8 cellular contexts compared by ENCODE assay signal in genomic region chr13:39777527-39778061, GRCh38.
DNase-seq lines count a peak whose midpoint lies in the region; TF ChIP-seq lines count a peak whose summit lies in the region.

No MANE protein-coding gene starts in this region.

- in situ Hi-C loops in KBM-7 (cut with MboI; ENCODE audit: low pct_unique_long_range_greater_than_20kb, low sequenced_read_pairs): no loop called here

- H3K27ac Mint-ChIP-seq in activated CD4-positive, alpha-beta T cell treated with anti-CD3 and anti-CD28 coated beads, Interleukin-2, amount 10 ng/mL, durations not matched to agents 24 days and 14 days: peak overlapping the region; percentile 92

- peak overlapping the region; percentile 47 for H3K4me3 Mint-ChIP-seq in activated CD4-positive, alpha-beta T cell treated with anti-CD3 and anti-CD28 coated beads, Interleukin-2, amount 10 ng/mL, durations not matched to agents 24 days and 14 days

- TF ChIP-seq CTCF in foreskin fibroblast (IDR thresholded peaks at IDR 0.05; ENCODE audit: low read depth, low read length): peak; percentile 33

- peaks cover 2% of the 10 kb centered on the region for H3K9me3 Mint-ChIP-seq in activated CD4-positive, alpha-beta T cell treated with anti-CD3 and anti-CD28 coated beads, Interleukin-2, amount 10 ng/mL, durations not matched to agents 24 days and 14 days

- DNase-seq in GM04504 (ENCODE audit: low read depth): peak; percentile 77
- peak; percentile 48 for DNase-seq in KBM-7
- peak; percentile 72 for DNase-seq in activated CD4-positive, alpha-beta T cell treated with anti-CD3 and anti-CD28 coated beads, Interleukin-2, amount 10 ng/mL, durations not matched to agents 24 days and 14 days
- DNase-seq in foreskin fibroblast: peak; percentile 93 to 94
- DNase-seq in stimulated activated CD8-positive, alpha-beta memory T cell treated with anti-CD3 and anti-CD28 coated beads, Interleukin-4, amount 100 ng/mL, for 48 hours: peak; percentile 66
- DNase-seq in amygdala (lab: John Stamatoyannopoulos, UW): no peak
- DNase-seq in NCI-H2196 (lab: John Stamatoyannopoulos, UW; ENCODE audit: unreplicated experiment): no peak
- no peak for DNase-seq in NCI-H2081 (lab: John Stamatoyannopoulos, UW)

- H3K27me3 Mint-ChIP-seq in activated CD4-positive, alpha-beta T cell treated with anti-CD3 and anti-CD28 coated beads, Interleukin-2, amount 10 ng/mL, durations not matched to agents 24 days and 14 days: no peaks in the 10 kb centered on the region

- H3K36me3 Mint-ChIP-seq in activated CD4-positive, alpha-beta T cell treated with anti-CD3 and anti-CD28 coated beads, Interleukin-2, amount 10 ng/mL, durations not matched to agents 24 days and 14 days (ENCODE audit: low read depth): peaks cover 2% of the 10 kb centered on the region

- intact Hi-C loops in activated CD4-positive, alpha-beta T cell treated with anti-CD3 and anti-CD28 coated beads, Interleukin-2, amount 10 ng/mL, durations not matched to agents 24 days and 14 days (cut with micrococcal nuclease): loop anchor here (1.0 to 10.0 kb wide), 12 partner anchors 10 to 905 kb away; no protein-coding TSS in a partner anchor

- H3K4me1 Mint-ChIP-seq in activated CD4-positive, alpha-beta T cell treated with anti-CD3 and anti-CD28 coated beads, Interleukin-2, amount 10 ng/mL, durations not matched to agents 24 days and 14 days: peaks cover 36% of the 10 kb centered on the region

- H3K4me3 ChIP-seq in foreskin fibroblast (ENCODE audit: low read depth in 1 of 2, low read length in 2 of 2): no peak overlapping the region

Comparison
In these comparisons a context has a peak if more than half of its experiments do, and no peak if none do; other contexts are left out.
1. DNase-seq: peak in GM04504 (single experiment), KBM-7 (single experiment), activated CD4-positive, alpha-beta T cell treated with anti-CD3 and anti-CD28 coated beads, Interleukin-2, amount 10 ng/mL, durations not matched to agents 24 days and 14 days (single experiment), foreskin fibroblast (2 of 2) and stimulated activated CD8-positive, alpha-beta memory T cell treated with anti-CD3 and anti-CD28 coated beads, Interleukin-4, amount 100 ng/mL, for 48 hours (single experiment); none in amygdala (0 of 56), NCI-H2196 (single experiment) and NCI-H2081 (0 of 2).